8 cellular contexts compared by ENCODE assay signal in the genomic region with DNA sequence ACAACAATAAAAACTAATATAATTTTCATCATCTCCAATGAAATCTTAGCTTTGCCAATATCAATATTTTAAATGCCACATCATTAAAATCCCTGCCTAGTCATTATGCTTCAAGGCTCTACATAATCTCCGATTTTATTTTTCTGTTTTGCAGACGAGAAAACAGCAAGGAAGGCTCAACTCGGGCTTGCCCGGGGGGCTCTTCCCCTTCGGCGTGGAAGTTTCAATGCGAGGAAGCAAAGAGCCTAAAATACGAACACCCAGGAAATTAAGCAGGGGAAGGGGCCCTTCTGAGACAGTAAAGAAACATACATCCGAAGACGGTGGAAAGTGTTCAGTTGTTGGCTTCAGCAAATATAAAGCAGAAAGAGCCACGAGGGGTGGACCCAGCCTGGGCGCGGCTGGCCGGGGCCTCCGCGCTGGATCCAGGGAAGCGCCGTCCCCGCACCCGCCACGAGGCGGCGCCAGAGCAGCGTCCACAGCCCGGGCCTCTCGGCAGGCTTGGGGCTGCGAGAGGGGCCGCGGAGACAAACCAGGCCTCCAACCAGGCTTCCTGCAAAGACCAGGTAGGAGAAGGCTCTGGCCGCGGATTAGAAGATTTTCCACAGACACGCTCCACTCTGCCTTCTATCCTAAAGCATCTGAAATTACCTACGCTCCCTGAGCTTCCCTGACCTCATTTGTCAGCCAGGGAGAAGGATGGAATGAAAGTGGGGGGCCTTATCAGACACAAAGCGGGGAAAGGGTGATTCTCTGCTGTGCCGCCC.
A peak's percentile ranks its signal among the peaks of the same experiment; 100 is the strongest.
DNase-seq lines count a peak whose midpoint lies in the region; ATAC-seq and TF ChIP-seq lines count a peak whose summit lies in the region.

No MANE protein-coding gene starts in this region.

- dilution Hi-C loops in IMR-90 (cut with HindIII; ENCODE audit: low sequenced_read_pairs, unreplicated experiment), result no loop called here

- no peak overlapping the region for H2BK5ac ChIP-seq in IMR-90 (ENCODE audit: low read depth, low read length, poor library complexity, severe bottlenecking)

- POLR2A ChIA-PET in IMR-90 (lab: Charles Lee; ENCODE audit: unreplicated experiment), result interaction anchor here (0.6 kb wide), 1 partner anchor 791 kb away, joined by 7 read pairs; no protein-coding TSS in a partner anchor

- peaks cover 2% of the 10 kb centered on the region; the same call in 1 of the 2 replicates for H3K4me1 ChIP-seq in IMR-90 (ENCODE audit: control insufficient read depth, insufficient read depth, low read length)
- H3K4me1 ChIP-seq in iPS-18a (ENCODE audit: control insufficient read depth, low read depth, low read length), result peaks cover 6% of the 10 kb centered on the region
- H3K4me1 ChIP-seq in spleen, result peaks cover 0 to 13% (median 8%) of the 10 kb centered on the region in 6 donors

- no peak overlapping the region for H3K27ac ChIP-seq in IMR-90 (ENCODE audit: insufficient read depth, low read length)
- no peak overlapping the region for H3K27ac ChIP-seq in iPS-18a (ENCODE audit: low read length)
- H3K27ac ChIP-seq in spleen, result no peak overlapping the region

- no peak overlapping the region for H2AK5ac ChIP-seq in IMR-90 (ENCODE audit: low read depth, low read length)

- no peaks in the 10 kb centered on the region for H3K9me3 ChIP-seq in IMR-90 (ENCODE audit: control insufficient read depth, insufficient read depth, low read length)
- no peaks in the 10 kb centered on the region for H3K9me3 ChIP-seq in iPS-18a (ENCODE audit: control insufficient read depth, low read depth, low read length)
- H3K9me3 ChIP-seq in spleen, result no peaks in the 10 kb centered on the region

- no TSS peak for BruUV-seq in IMR-90 (replicated peaks; lab: Mats Ljungman, UMichigan)

- H3K4me2 ChIP-seq in IMR-90 (ENCODE audit: low read depth, low read length), result peak overlapping the region; percentile 83

- H3K27me3 ChIP-seq in IMR-90 (ENCODE audit: control insufficient read depth, insufficient read depth, low read length) (no peaks in the 10 kb centered on the region; the same call in 1 of the 2 replicates), iPS-18a (ENCODE audit: control insufficient read depth, insufficient read depth, low read length) (peaks cover 17% of the 10 kb centered on the region), spleen (replicated peaks in 1 of 7) (peaks cover 0 to 30% (median 5%) of the 10 kb centered on the region in 7 donors)

- no peaks in the 10 kb centered on the region for H3K79me1 ChIP-seq in IMR-90 (ENCODE audit: low read depth in 1 of 2, low read length in 2 of 2)

- DNase-seq in NK-92 treated with Interleukin-12 subunit alpha and Interleukin-12 subunit beta, amount 100 ng/mL, for 24 hours (lab: John Stamatoyannopoulos, UW), result peak; percentile 39
- no peak for DNase-seq in NK-92 (lab: John Stamatoyannopoulos, UW; ENCODE audit: unreplicated experiment)
- peak; percentile 22 for DNase-seq in IMR-90
- peak in 3 of 5 donors; percentile 11 to 15 (median 15) for DNase-seq in T-helper 1 cell
- DNase-seq in astrocyte of the spinal cord (ENCODE audit: low read depth, low spot score), result peak; percentile 53
- DNase-seq in spleen, result peak; percentile 83

- H3K23ac ChIP-seq in IMR-90 (ENCODE audit: low read depth, low read length), result no peak overlapping the region

- H3K18ac ChIP-seq in IMR-90 (ENCODE audit: low read depth, low read length), result no peak overlapping the region

- H3K9ac ChIP-seq in IMR-90 (ENCODE audit: low read depth, low read length) (peak overlapping the region; percentile 57), iPS-18a (ENCODE audit: low read length) (no peak overlapping the region)

- H3K4ac ChIP-seq in IMR-90 (ENCODE audit: low read depth, low read length), result no peak overlapping the region

- H2AK9ac ChIP-seq in IMR-90 (replicated peaks; ENCODE audit: low read depth, low read length, poor library complexity), result peak overlapping the region; percentile 51

- peak overlapping the region; percentile 77 for H2AFZ ChIP-seq in IMR-90 (replicated peaks; ENCODE audit: low read length, poor library complexity)

- H3K36me3 ChIP-seq in IMR-90 (ENCODE audit: control insufficient read depth, insufficient read depth, low read length) (no peaks in the 10 kb centered on the region), iPS-18a (ENCODE audit: control insufficient read depth, low read depth, low read length) (no peaks in the 10 kb centered on the region), spleen (no peaks in the 10 kb centered on the region)

- H4K91ac ChIP-seq in IMR-90 (ENCODE audit: insufficient read depth, low read depth, low read length), result no peak overlapping the region

- H3K56ac ChIP-seq in IMR-90 (ENCODE audit: extremely low read depth, insufficient read depth, low read length), result no peak overlapping the region

- no peaks in the 10 kb centered on the region for H3K9me1 ChIP-seq in IMR-90 (ENCODE audit: insufficient read depth, low read length)

- no peak overlapping the region for H2BK20ac ChIP-seq in IMR-90 (ENCODE audit: low read depth, low read length)

- in situ Hi-C loops in IMR-90 (cut with MboI; ENCODE audit: low sequenced_read_pairs), result loop anchor here (5.0 to 25.0 kb wide), 3 partner anchors 408 to 1298 kb away; no protein-coding TSS in a partner anchor
- in situ Hi-C loops in astrocyte of the spinal cord (cut with HindIII; ENCODE audit: low sequenced_read_pairs), result no loop called here

- intact Hi-C loops in IMR-90 (cut with micrococcal nuclease) (loop anchor here (1.0 to 10.0 kb wide), 5 partner anchors 410 to 1305 kb away; no protein-coding TSS in a partner anchor), spleen (cut with DNase I; ENCODE audit: low total_unique reads) (loop anchor here (10.0 kb wide), 1 partner anchor 415 kb away; no protein-coding TSS in a partner anchor)

- peak; percentile 100 for ATAC-seq in IMR-90 (ENCODE audit: low read depth)
- no peak for ATAC-seq in GM18505 (IDR thresholded peaks at IDR 0.05; ENCODE audit: unreplicated experiment)

- H4K5ac ChIP-seq in IMR-90 (ENCODE audit: low read depth, low read length), result no peak overlapping the region

- no peak overlapping the region for H2BK15ac ChIP-seq in IMR-90 (ENCODE audit: low read depth, low read length)

- TF ChIP-seq CTCF in IMR-90 (conservative IDR thresholded peaks at IDR 0.05; ENCODE audit: low read depth, low read length) (peak; percentile 92), astrocyte of the spinal cord (IDR thresholded peaks at IDR 0.05; ENCODE audit: low read depth, low read length) (peak; percentile 92), spleen (IDR thresholded peaks at IDR 0.05 in 8 of 11, conservative IDR thresholded peaks at IDR 0.05 in 3 of 11) (peak; percentile 25 to 91 (median 84))

- H2BK120ac ChIP-seq in IMR-90 (ENCODE audit: low read depth, low read length), result no peak overlapping the region

- no peak overlapping the region for H3K14ac ChIP-seq in IMR-90 (replicated peaks; ENCODE audit: low read depth, low read length)

- no peak overlapping the region for H4K8ac ChIP-seq in IMR-90 (ENCODE audit: low read depth in 2 of 2, low read length in 2 of 2)

- H3K4me3 ChIP-seq in IMR-90 (ENCODE audit: insufficient read depth, low read depth, low read length) (no peak overlapping the region; the same call in 1 of the 2 replicates), astrocyte of the spinal cord (ENCODE audit: low read depth, low read length) (no peak overlapping the region), iPS-18a (ENCODE audit: low read length) (peak overlapping the region; percentile 19), spleen (peak overlapping the region in 2 of 8 donors; percentile 17 to 34)

- TF ChIP-seq RAD21 in IMR-90 (IDR thresholded peaks at IDR 0.05; ENCODE audit: low read length), result peak; percentile 90

- 0% methylated on average over 1 of the region's 35 CpGs; no CpG with 5 or more reads in 1 of the 2 experiments for WGBS in IMR-90 (ENCODE audit: extremely low coverage in 2 of 2, insufficient read length in 1 of 2), 2 experiments
- 14 to 29% (median 16%) methylated on average over 17 to 35 of the region's 35 CpGs for WGBS in spleen, 5 donors

- TF ChIP-seq POLR2A in IMR-90 (IDR thresholded peaks at IDR 0.05; ENCODE audit: low read depth, low read length) (no peak), spleen (IDR thresholded peaks at IDR 0.05) (no peak), GM18505 (IDR thresholded peaks at IDR 0.05; ENCODE audit: borderline replicate concordance, extremely low read depth, insufficient read depth, insufficient read length) (no peak)

- H4K20me1 ChIP-seq in IMR-90 (ENCODE audit: insufficient read depth, low read length), result no peaks in the 10 kb centered on the region

- CTCF ChIA-PET in IMR-90 (lab: Yijun Ruan, JAX), result interaction anchor here (0.7 to 1.4 kb wide), 6 partner anchors 9 to 758 kb away, joined by 3 to 5 read pairs (median 3); no protein-coding TSS in a partner anchor

TF ChIP-seq in IMR-90, 13 proteins besides CTCF, POLR2A, EP300 and RAD21 (continues in another document):
- no peak for TF ChIP-seq BHLHE40 (IDR thresholded peaks at IDR 0.05; ENCODE audit: low read depth, low read length)
- TF ChIP-seq FOS (IDR thresholded peaks at IDR 0.05; ENCODE audit: low read depth, low read length), result no peak
- TF ChIP-seq NFE2L2 (IDR thresholded peaks at IDR 0.05; ENCODE audit: low read depth, low read length), result no peak
- TF ChIP-seq, protein P1, sequence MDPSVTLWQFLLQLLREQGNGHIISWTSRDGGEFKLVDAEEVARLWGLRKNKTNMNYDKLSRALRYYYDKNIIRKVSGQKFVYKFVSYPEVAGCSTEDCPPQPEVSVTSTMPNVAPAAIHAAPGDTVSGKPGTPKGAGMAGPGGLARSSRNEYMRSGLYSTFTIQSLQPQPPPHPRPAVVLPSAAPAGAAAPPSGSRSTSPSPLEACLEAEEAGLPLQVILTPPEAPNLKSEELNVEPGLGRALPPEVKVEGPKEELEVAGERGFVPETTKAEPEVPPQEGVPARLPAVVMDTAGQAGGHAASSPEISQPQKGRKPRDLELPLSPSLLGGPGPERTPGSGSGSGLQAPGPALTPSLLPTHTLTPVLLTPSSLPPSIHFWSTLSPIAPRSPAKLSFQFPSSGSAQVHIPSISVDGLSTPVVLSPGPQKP (IDR thresholded peaks at IDR 0.05; ENCODE audit: borderline replicate concordance, low read depth, low read length), result no peak
- no peak for TF ChIP-seq RCOR1 (IDR thresholded peaks at IDR 0.05; ENCODE audit: insufficient replicate concordance, low read length)
- TF ChIP-seq MAZ (IDR thresholded peaks at IDR 0.05; ENCODE audit: borderline replicate concordance, low read depth, low read length), result peak; percentile 27; the same call in 1 of the 2 replicates
- TF ChIP-seq SMC3 (IDR thresholded peaks at IDR 0.05; ENCODE audit: low read depth, low read length), result peak; percentile 85
- no peak for TF ChIP-seq CHD1 (IDR thresholded peaks at IDR 0.05; ENCODE audit: low read depth, low read length)
- TF ChIP-seq MXI1 (IDR thresholded peaks at IDR 0.05; ENCODE audit: borderline replicate concordance, low read depth, low read length), result no peak
- no peak for TF ChIP-seq MAFK (IDR thresholded peaks at IDR 0.05; ENCODE audit: low read depth, low read length)
